ENCODE assay signal across 8 cellular contexts in the genomic region with DNA sequence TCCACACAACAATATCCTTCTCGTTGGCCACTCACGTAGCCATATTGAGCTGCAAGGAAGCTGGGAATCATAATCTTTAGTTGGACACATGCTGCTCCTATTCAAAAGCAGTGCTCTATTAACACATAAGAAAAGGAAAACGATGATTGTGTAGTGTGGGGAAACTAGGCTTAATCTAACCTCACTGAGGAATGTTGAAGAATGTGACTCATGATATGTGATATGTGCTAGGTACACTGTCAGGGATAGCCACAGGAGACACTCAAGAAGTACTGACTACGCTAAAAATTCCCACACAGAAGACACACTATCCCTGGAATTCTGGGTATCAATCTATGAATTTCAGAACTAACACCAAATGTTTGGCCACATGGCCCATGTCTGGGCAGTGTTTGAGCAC.
DNase-seq lines count a peak whose midpoint lies in the region; ATAC-seq, FAIRE-seq and TF ChIP-seq lines count a peak whose summit lies in the region.
"Not testable (repeated sequence)": the region's sequence is repeated elsewhere in the genome, so short reads cannot be mapped to it uniquely, and the experiment has no call there.

No MANE protein-coding gene starts in this region.

- not testable (repeated sequence) for H3K27me3 ChIP-seq in bronchial epithelial cell (ENCODE audit: control insufficient read depth, insufficient read depth, low read length); esophagus muscularis mucosa; mesendoderm (ENCODE audit: insufficient read depth, low read length, poor library complexity); upper lobe of right lung

- H3K4me3 ChIP-seq in bronchial epithelial cell (ENCODE audit: low read depth, low read length); esophagus muscularis mucosa; mesendoderm (ENCODE audit: low read length); upper lobe of right lung: not testable (repeated sequence)

- H3K79me2 ChIP-seq in mesendoderm (ENCODE audit: control insufficient read depth, insufficient read depth, low read length) = not testable (repeated sequence)

- H3K36me3 ChIP-seq in bronchial epithelial cell (ENCODE audit: control insufficient read depth, insufficient read depth, low read length); esophagus muscularis mucosa; mesendoderm (ENCODE audit: control insufficient read depth, insufficient read depth, low read length); upper lobe of right lung: not testable (repeated sequence)

- not testable (repeated sequence) for H2BK5ac ChIP-seq in mesendoderm (ENCODE audit: low read length)

- H4K8ac ChIP-seq in mesendoderm (ENCODE audit: low read depth, low read length) = not testable (repeated sequence)

- TF ChIP-seq POLR2A in esophagus muscularis mucosa (IDR thresholded peaks at IDR 0.05; ENCODE audit: low read depth) = not testable (repeated sequence)

- not testable (repeated sequence) for H3K4me2 ChIP-seq in mesendoderm (ENCODE audit: low read length)

- TF ChIP-seq CTCF in bronchial epithelial cell (IDR thresholded peaks at IDR 0.05; ENCODE audit: insufficient read depth, low read length, severe bottlenecking); esophagus muscularis mucosa (IDR thresholded peaks at IDR 0.05); upper lobe of right lung (IDR thresholded peaks at IDR 0.05): not testable (repeated sequence)

- not testable (repeated sequence) for H2BK15ac ChIP-seq in mesendoderm (replicated peaks; ENCODE audit: low read depth)

- not testable (repeated sequence) for H3K79me1 ChIP-seq in mesendoderm (ENCODE audit: low read length)

- not testable (repeated sequence) for H3K56ac ChIP-seq in mesendoderm (ENCODE audit: low read length)

- not testable (repeated sequence) for H4K5ac ChIP-seq in mesendoderm (ENCODE audit: low read length)

- ATAC-seq in upper lobe of right lung = peak; percentile 25

- not testable (repeated sequence) for H3K27ac ChIP-seq in esophagus muscularis mucosa (replicated peaks in 1 of 4); mesendoderm (ENCODE audit: low read depth, low read length); upper lobe of right lung

- peak; percentile 47 for FAIRE-seq in GM19239 (lab: Jason Lieb, UNC)
- FAIRE-seq in HTR-8/SVneo (lab: Jason Lieb, UNC) = peak; percentile 44
- not testable (repeated sequence) for FAIRE-seq in RCC 7860 (lab: Jason Lieb, UNC); bronchial epithelial cell (lab: Jason Lieb, UNC)

- H3K9ac ChIP-seq in mesendoderm (ENCODE audit: low read length) = not testable (repeated sequence)

- not testable (repeated sequence) for H3K9me3 ChIP-seq in esophagus muscularis mucosa, upper lobe of right lung

- not testable (repeated sequence) for H2BK120ac ChIP-seq in mesendoderm (ENCODE audit: low read depth, low read length)

- WGBS in esophagus muscularis mucosa = 84% methylated on average over 4 of the region's 4 CpGs
- no CpG with 5 or more reads among the region's 4 CpGs for WGBS in mesendoderm (ENCODE audit: extremely low coverage, insufficient coverage, low lambda C conversion rate)

- not testable (repeated sequence) for H3K18ac ChIP-seq in mesendoderm (ENCODE audit: low read length)

- H3K23ac ChIP-seq in mesendoderm (ENCODE audit: low read length) = not testable (repeated sequence)

- TF ChIP-seq EP300 in esophagus muscularis mucosa (IDR thresholded peaks at IDR 0.05) = not testable (repeated sequence)

- H2AK5ac ChIP-seq in mesendoderm (ENCODE audit: low read length) = not testable (repeated sequence)

- H3K4ac ChIP-seq in mesendoderm (ENCODE audit: low read depth, low read length) = not testable (repeated sequence)

- not testable (repeated sequence) for H3K4me1 ChIP-seq in esophagus muscularis mucosa; mesendoderm (ENCODE audit: control insufficient read depth, low read depth, low read length); upper lobe of right lung

- intact Hi-C loops in esophagus muscularis mucosa (cut with DNase I); upper lobe of right lung (cut with DNase I): not testable (repeated sequence)

- DNase-seq in GM19239 (ENCODE audit: insufficient read length, low spot score); HTR-8/SVneo (ENCODE audit: insufficient read length, low spot score); upper lobe of right lung: not testable (repeated sequence)
- peak; percentile 11 for DNase-seq in RCC 7860 (ENCODE audit: low spot score)
- DNase-seq in bronchial epithelial cell (ENCODE audit: low read depth) = peak; percentile 19
- peak; percentile 70 for DNase-seq in esophagus muscularis mucosa (ENCODE audit: extremely low spot score)
- peak; percentile 1 for DNase-seq in kidney glomerular epithelial cell (lab: John Stamatoyannopoulos, UW)
- peak; percentile 23 for DNase-seq in mesendoderm
